In the genomic region with DNA sequence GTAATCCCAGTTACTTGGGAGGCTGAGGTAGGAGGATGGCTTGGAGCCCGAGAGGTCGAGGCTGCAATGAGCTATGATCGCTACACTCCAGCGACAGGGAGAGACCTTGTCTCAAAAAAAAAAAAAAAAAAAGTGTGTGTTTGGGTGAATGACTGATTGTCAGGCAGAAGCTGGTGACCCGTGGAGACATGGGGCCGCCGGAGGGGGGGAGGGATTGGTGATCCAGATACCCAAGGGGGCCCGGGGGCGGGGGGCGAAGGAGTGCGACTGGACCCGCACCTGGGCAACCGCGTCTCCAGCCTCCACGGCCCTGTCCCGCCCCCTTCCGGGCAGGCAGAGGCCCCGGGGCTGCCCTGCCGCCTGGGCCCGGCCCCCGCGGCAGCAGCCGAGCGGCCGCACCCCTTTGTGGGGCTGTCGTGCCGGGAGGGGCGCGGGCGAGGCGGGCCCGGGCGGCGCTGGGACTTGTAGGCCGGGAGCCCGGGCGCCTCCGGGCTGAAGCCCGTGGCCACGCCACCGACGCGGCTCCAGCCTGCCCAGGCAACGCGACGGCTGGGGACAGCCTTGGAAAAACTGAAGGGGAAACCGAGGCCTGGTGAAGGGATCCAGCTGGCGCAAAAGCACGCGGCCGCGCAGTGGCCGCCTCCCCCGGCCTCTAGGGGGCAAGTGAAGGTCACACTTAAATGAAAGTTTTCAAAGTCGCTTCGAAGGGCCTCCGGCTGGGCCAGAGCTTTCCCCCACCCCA, we compare ENCODE assay signal across 8 cellular contexts. TPM values are rescaled to one million over a fixed set of nuclear protein-coding genes. Genes with fewer than 3 reads are reported as not detected.
DNase-seq lines count a peak whose midpoint lies in the region; ATAC-seq and TF ChIP-seq lines count a peak whose summit lies in the region.

No MANE protein-coding gene starts in this region.

- intact Hi-C loops in natural killer cell (cut with micrococcal nuclease) (loop anchor here (1.0 kb wide), 1 partner anchor 9 kb away; no protein-coding TSS in a partner anchor), transverse colon (cut with DNase I; ENCODE audit: low total_unique reads) (no loop called here)

- peaks cover 19 to 29% (median 27%) of the 10 kb centered on the region in 11 experiments for H4K20me1 ChIP-seq in BLaER1 treated with 17β-estradiol and CSF1 and Interleukin-3, amounts not matched to agents 10 nM and 100 nM

- H3K9ac ChIP-seq in BLaER1 treated with 17β-estradiol and CSF1 and Interleukin-3, amounts not matched to agents 10 nM and 100 nM = peak overlapping the region; percentile 80 to 100 (median 93)

- H3K4me2 ChIP-seq in BLaER1 treated with 17β-estradiol and CSF1 and Interleukin-3, amounts not matched to agents 10 nM and 100 nM = peak overlapping the region; percentile 91 to 100 (median 98)

- peak overlapping the region; percentile 40 to 100 (median 66) for H3K4me3 ChIP-seq in BLaER1 treated with 17β-estradiol and CSF1 and Interleukin-3, amounts not matched to agents 10 nM and 100 nM
- H3K4me3 ChIP-seq in fibroblast of the aortic adventitia (ENCODE audit: low read depth, low read length) (peak overlapping the region; percentile 13), transverse colon (peak overlapping the region; percentile 10 to 53 (median 24))

- in situ Hi-C loops in transverse colon (cut with MboI; ENCODE audit: low pct_ligation_motif_present in 1 of 4, low pct_unique_long_range_greater_than_20kb in 1 of 4, low sequenced_read_pairs in 3 of 4) = loop anchor here (5.0 to 25.0 kb wide), 5 partner anchors 106 to 823 kb away; partner anchors contain the start of gene ZBP1 (in 1 of the 4)

- H3K4me1 Mint-ChIP-seq in natural killer cell = peaks cover 27 to 45% of the 10 kb centered on the region in 2 donors

- peak overlapping the region; percentile 77 to 91 for H3K27ac Mint-ChIP-seq in natural killer cell

- H3K27ac ChIP-seq in BLaER1 treated with 17β-estradiol and CSF1 and Interleukin-3, amounts not matched to agents 10 nM and 100 nM = peak overlapping the region; percentile 81 to 99 (median 96)
- H3K27ac ChIP-seq in transverse colon = peak overlapping the region; percentile 79 to 86 (median 81)

- peaks cover 0 to 11% (median 0%) of the 10 kb centered on the region in 11 experiments; a peak in 6 of 22 replicates for H3K9me3 ChIP-seq in BLaER1 treated with 17β-estradiol and CSF1 and Interleukin-3, amounts not matched to agents 10 nM and 100 nM (replicated peaks in 1 of 11)
- H3K9me3 ChIP-seq in transverse colon = no peaks in the 10 kb centered on the region

- peak overlapping the region; percentile 87 for H3K4me3 Mint-ChIP-seq in natural killer cell

- peak; percentile 25 for ATAC-seq in GM21526 (IDR thresholded peaks at IDR 0.05; ENCODE audit: low FRiP score, unreplicated experiment)
- ATAC-seq in natural killer cell = peak; percentile 21 to 42 (median 30)

- H3K36me3 ChIP-seq in BLaER1 treated with 17β-estradiol and CSF1 and Interleukin-3, amounts not matched to agents 10 nM and 100 nM = peaks cover 10 to 40% (median 25%) of the 10 kb centered on the region in 11 experiments
- no peaks in the 10 kb centered on the region for H3K36me3 ChIP-seq in transverse colon

- no peak for TF ChIP-seq EP300 in transverse colon (IDR thresholded peaks at IDR 0.05; ENCODE audit: low read depth)

- WGBS in transverse colon (ENCODE audit: low coverage in 1 of 2), 2 donors = 5 to 90% methylated on average over 2 to 20 of the region's 57 CpGs

- DNase-seq in NCI-H526 treated with DMSO at 0.1 percent for 48 hours (lab: John Stamatoyannopoulos, UW) = peak; percentile 84
- DNase-seq in activated T-helper 1 cell treated with Interleukin-2 at 50 U/mL for 16 hours (ENCODE audit: low read depth) = peak; percentile 45
- peak; percentile 46 for DNase-seq in fibroblast of the aortic adventitia (ENCODE audit: low read depth)
- peak; percentile 60 for DNase-seq in natural killer cell
- DNase-seq in transverse colon = peak; percentile 90
- DNase-seq in NCI-H1694 (lab: John Stamatoyannopoulos, UW) = no peak

- no peaks in the 10 kb centered on the region for H3K9me3 Mint-ChIP-seq in natural killer cell

- no peaks in the 10 kb centered on the region for H3K27me3 ChIP-seq in BLaER1 treated with 17β-estradiol and CSF1 and Interleukin-3, amounts not matched to agents 10 nM and 100 nM
- no peaks in the 10 kb centered on the region for H3K27me3 ChIP-seq in transverse colon

- H3K27me3 Mint-ChIP-seq in natural killer cell (ENCODE audit: low read depth in 2 of 2) = no peaks in the 10 kb centered on the region

- no peaks in the 10 kb centered on the region for H3K36me3 Mint-ChIP-seq in natural killer cell

- TF ChIP-seq POLR2A in transverse colon (IDR thresholded peaks at IDR 0.05) = peak; percentile 33

- peak; percentile 23 for TF ChIP-seq CTCF in fibroblast of the aortic adventitia (IDR thresholded peaks at IDR 0.05; ENCODE audit: insufficient read depth, low read length)
- peak; percentile 61 for TF ChIP-seq CTCF in natural killer cell (IDR thresholded peaks at IDR 0.05)
- TF ChIP-seq CTCF in transverse colon (IDR thresholded peaks at IDR 0.05) = peak in 3 of 5 experiments; percentile 26 to 51 (median 40)

- peaks cover 39 to 54% (median 47%) of the 10 kb centered on the region in 10 experiments for H3K4me1 ChIP-seq in BLaER1 treated with 17β-estradiol and CSF1 and Interleukin-3, amounts not matched to agents 10 nM and 100 nM
- H3K4me1 ChIP-seq in transverse colon = peaks cover 25 to 62% (median 50%) of the 10 kb centered on the region in 4 donors

RNA-seq across cellular contexts. Expression of gene RBM38, which starts 2.1 kb away (rescaled TPM):
- 2.0 and 6.1 TPM in 2 replicates for total RNA-seq in fibroblast of the aortic adventitia (ENCODE audit: low replicate concordance)
- total RNA-seq in natural killer cell = 100 to 1,000 TPM; 217 to 392 (median 264) TPM
- total RNA-seq in transverse colon = 10 to 100 TPM; 26.5 to 37.4 (median 30.4) TPM

RNA-seq across cellular contexts. Expression of gene RAE1, which starts 38.1 kb away (rescaled TPM):
- 24.8 and 26.9 TPM in 2 replicates for total RNA-seq in fibroblast of the aortic adventitia (ENCODE audit: low replicate concordance)
- total RNA-seq in natural killer cell = 10 to 100 TPM; 50.3 to 66.8 (median 52.5) TPM
- 10 to 100 TPM in 3 of 4 donors, 1 to 10 TPM in 1; 5.6 to 29.9 (median 15.2) TPM for total RNA-seq in transverse colon

RNA-seq across cellular contexts. Expression of gene SPO11, which starts 59.5 kb away (rescaled TPM):
- not detected in 2 replicates for total RNA-seq in fibroblast of the aortic adventitia (ENCODE audit: low replicate concordance)
- not detected for total RNA-seq in natural killer cell
- total RNA-seq in transverse colon = not detected

Comparison
In these comparisons a context has a peak if more than half of its experiments do, and no peak if none do; other contexts are left out.
1. H3K4me3 ChIP-seq: peak in every context shown above with its lines; median percentile 66 in BLaER1 treated with 17β-estradiol and CSF1 and Interleukin-3, amounts not matched to agents 10 nM and 100 nM; 24 in transverse colon; 13 in fibroblast of the aortic adventitia.
2. RNA of gene RBM38, which starts 2.1 kb away (total RNA-seq): 217 to 392 TPM in natural killer cell; 26.5 to 37.4 TPM in transverse colon and 2.0 to 6.1 TPM in fibroblast of the aortic adventitia; every median in the first group is over 4 times any median in the second.
3. Peak in every context shown above with its lines, with median percentiles within 50 percentile points of each other: CTCF ChIP-seq.